1 cellular context compared by ENCODE assay signal in the genomic region with DNA sequence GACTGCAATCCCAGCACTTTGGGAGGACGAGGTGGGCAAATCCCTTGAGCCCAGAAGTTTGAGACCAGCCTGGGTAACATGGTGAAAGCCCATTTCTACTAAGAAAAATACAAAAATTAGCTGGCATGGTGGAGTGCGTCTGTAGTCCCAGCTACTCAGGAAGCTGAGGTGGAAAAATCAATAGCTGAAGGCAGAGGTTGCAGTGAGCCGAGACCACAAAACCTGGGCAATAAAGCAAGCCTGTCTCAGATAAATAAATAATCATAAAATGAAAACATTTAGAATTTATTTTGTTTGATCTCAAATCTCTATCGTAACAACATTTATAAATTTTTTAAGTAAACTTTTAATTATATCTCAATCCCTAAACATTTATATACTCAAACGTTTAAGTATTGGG.
TF ChIP-seq lines count a peak whose summit lies in the region.

No MANE protein-coding gene starts in this region.

TF ChIP-seq in endothelial cell of umbilical vein, 7 proteins besides CTCF, POLR2A, EP300 and RAD21:
- TF ChIP-seq, protein P1, sequence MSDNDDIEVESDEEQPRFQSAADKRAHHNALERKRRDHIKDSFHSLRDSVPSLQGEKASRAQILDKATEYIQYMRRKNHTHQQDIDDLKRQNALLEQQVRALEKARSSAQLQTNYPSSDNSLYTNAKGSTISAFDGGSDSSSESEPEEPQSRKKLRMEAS (IDR thresholded peaks at IDR 0.05; ENCODE audit: insufficient read depth, insufficient read length) = no peak
- TF ChIP-seq EZH2 (IDR thresholded peaks at IDR 0.05; ENCODE audit: borderline replicate concordance, low read depth, low read length, severe bottlenecking) (no peak), JUN (IDR thresholded peaks at IDR 0.05; ENCODE audit: borderline replicate concordance, insufficient read depth, insufficient read length, low read depth) (no peak), POLR2AphosphoS5 (IDR thresholded peaks at IDR 0.05; ENCODE audit: insufficient read depth, low read depth, low read length) (no peak), GATA2 (IDR thresholded peaks at IDR 0.05; ENCODE audit: insufficient read depth, insufficient read length, low read depth, low read length) (no peak), FOS (IDR thresholded peaks at IDR 0.05; ENCODE audit: borderline replicate concordance, insufficient read depth, low read length) (no peak), MYC (IDR thresholded peaks at IDR 0.05; ENCODE audit: low read depth, low read length) (no peak)
